8 cellular contexts compared by ENCODE assay signal in genomic region chr17:75587718-75588545, GRCh38. TPM values are rescaled to one million over a fixed set of nuclear protein-coding genes. Genes with fewer than 3 reads are reported as not detected.
DNase-seq lines count a peak whose midpoint lies in the region; ATAC-seq, FAIRE-seq and TF ChIP-seq lines count a peak whose summit lies in the region.

Gene MYO15B (plus strand): TSS chr17:75587800. CDS start chr17:75588058, 258 bp downstream.

- peaks cover 5 to 10% (median 9%) of the 10 kb centered on the region in 3 donors for H3K4me1 Mint-ChIP-seq in IgD-negative memory B cell
- H3K4me1 Mint-ChIP-seq in brain = peaks cover 15% of the 10 kb centered on the region

- H3K9ac ChIP-seq in kidney (ENCODE audit: low read length in 2 of 2) = peak within 1 kb of the TSS; percentile 37 to 71

- H3K36me3 ChIP-seq in WERI-Rb-1 (no peaks in the 10 kb centered on the region), kidney (ENCODE audit: control insufficient read depth in 1 of 2, insufficient read depth in 2 of 2, low read length in 2 of 2) (peaks cover 0 to 8% of the 10 kb centered on the region in 2 donors)

- intact Hi-C loops in kidney (cut with DNase I) = no loop called here

- H3K4me3 Mint-ChIP-seq in IgD-negative memory B cell (peak within 1 kb of the TSS; percentile 72 to 94 (median 84)), brain (peak within 1 kb of the TSS in 4 of 5 experiments; percentile 37 to 64 (median 46))

- H3K9me3 Mint-ChIP-seq in IgD-negative memory B cell (no peaks in the 10 kb centered on the region), brain (peaks cover 0 to 5% (median 0%) of the 10 kb centered on the region in 5 experiments)

- H3K27me3 Mint-ChIP-seq in IgD-negative memory B cell (no peaks in the 10 kb centered on the region), brain (peaks cover 34% of the 10 kb centered on the region)

- H3K36me3 Mint-ChIP-seq in IgD-negative memory B cell (no peaks in the 10 kb centered on the region), brain (no peaks in the 10 kb centered on the region)

- H3K9me3 ChIP-seq in WERI-Rb-1 (ENCODE audit: severe bottlenecking) (no peaks in the 10 kb centered on the region), kidney (ENCODE audit: control insufficient read depth in 1 of 2, low read length in 2 of 2) (no peaks in the 10 kb centered on the region)

- no peak for ATAC-seq in HG02588 (IDR thresholded peaks at IDR 0.05; ENCODE audit: unreplicated experiment)

- H3K27ac ChIP-seq in C4-2B = peak within 1 kb of the TSS; percentile 78
- H3K27ac ChIP-seq in WERI-Rb-1 = peak within 1 kb of the TSS; percentile 59
- H3K27ac ChIP-seq in kidney (ENCODE audit: low read depth in 2 of 2, low read length in 2 of 2) = peak within 1 kb of the TSS; percentile 82 to 94

- H3K27me3 ChIP-seq in WERI-Rb-1 (ENCODE audit: insufficient read depth, low read depth, severe bottlenecking) = no peaks in the 10 kb centered on the region

- FAIRE-seq in kidney (lab: Jason Lieb, UNC) = no peak

- peak within 1 kb of the TSS; percentile 46 to 65 (median 50) for H3K27ac Mint-ChIP-seq in IgD-negative memory B cell
- no peak within 1 kb of the TSS for H3K27ac Mint-ChIP-seq in brain

- TF ChIP-seq CTCF in C4-2B (conservative IDR thresholded peaks at IDR 0.05) (no peak), WERI-Rb-1 (IDR thresholded peaks at IDR 0.05; ENCODE audit: low read depth, low read length) (no peak), brain (conservative IDR thresholded peaks at IDR 0.05) (no peak), kidney (IDR thresholded peaks at IDR 0.05; ENCODE audit: borderline replicate concordance, extremely low read depth, insufficient read depth) (peak; percentile 33)

- DNase-seq in WERI-Rb-1 = no peak
- DNase-seq in kidney = peak; percentile 92
- DNase-seq in stimulated activated CD4-positive, alpha-beta T cell treated with anti-CD3 and anti-CD28 coated beads, Interleukin-15, amount 100 ng/mL, for 1 hour (ENCODE audit: low read depth in 1 of 2, low spot score in 1 of 2) = peak; percentile 20 to 52
- no peak for DNase-seq in NCI-H2029 treated with DMSO at 0.1 percent for 48 hours (lab: John Stamatoyannopoulos, UW)

- H3K4me3 ChIP-seq in WERI-Rb-1 (ENCODE audit: low read depth, low read length) = no peak within 1 kb of the TSS
- peak within 1 kb of the TSS; percentile 44 to 60 for H3K4me3 ChIP-seq in kidney (ENCODE audit: low read length in 2 of 2)

- peaks cover 3 to 9% of the 10 kb centered on the region in 2 donors for H3K4me1 ChIP-seq in kidney (ENCODE audit: control insufficient read depth in 1 of 2, insufficient read depth in 1 of 2, low read depth in 1 of 2, low read length in 2 of 2)

RNA-seq across cellular contexts. Expression of gene MYO15B, which starts in this region (rescaled TPM):
- polyA plus RNA-seq in IgD-negative memory B cell (2.4 TPM), brain (ENCODE audit: insufficient read depth, low read depth, low replicate concordance) (9.1 TPM), kidney (ENCODE audit: insufficient read depth, low read depth, low replicate concordance) (139 TPM)
- total RNA-seq in kidney = 286 TPM

Comparison
In these comparisons a context has a peak if more than half of its experiments do, and no peak if none do; other contexts are left out.
1. RNA of gene MYO15B (polyA plus RNA-seq): 139 TPM in kidney (single experiment); 9.1 TPM in brain (single experiment) and 2.4 TPM in IgD-negative memory B cell (single experiment); every median in the first group is over 10 times any median in the second.
2. H3K27ac Mint-ChIP-seq: peak in IgD-negative memory B cell (3 of 3); none in brain (0 of 5).
3. DNase-seq: peak in kidney (single experiment) and stimulated activated CD4-positive, alpha-beta T cell treated with anti-CD3 and anti-CD28 coated beads, Interleukin-15, amount 100 ng/mL, for 1 hour (2 of 2); none in WERI-Rb-1 (single experiment) and NCI-H2029 treated with DMSO at 0.1 percent for 48 hours (single experiment).
4. Peak in every context shown above with its lines, with median percentiles within 50 percentile points of each other: H3K27ac ChIP-seq.